Comparison of ENCODE assay signal across 1 cellular context in the genomic region with DNA sequence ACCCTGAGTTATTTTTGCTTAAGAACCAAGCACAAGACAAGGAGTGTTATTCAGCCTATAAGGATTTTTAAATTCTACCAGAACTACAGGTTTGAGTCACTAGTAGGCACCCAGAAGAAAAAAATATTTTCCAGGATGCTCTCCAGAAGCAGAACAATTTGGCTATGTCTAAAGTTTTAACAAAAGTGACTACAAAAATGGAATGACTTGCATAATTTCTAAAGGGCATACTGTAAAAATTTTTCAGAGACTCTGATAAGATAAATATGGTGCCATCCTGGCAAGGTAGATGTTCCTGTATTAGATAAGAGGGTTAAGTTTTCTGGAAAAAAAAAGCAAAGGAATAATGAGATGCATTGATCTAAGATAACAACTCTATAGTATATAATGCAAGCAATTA.
TF ChIP-seq lines count a peak whose summit lies in the region.

No MANE protein-coding gene starts in this region.

TF ChIP-seq in HepG2, 621 proteins besides CTCF, POLR2A, EP300 and RAD21 (continued from another document):
- TF ChIP-seq, protein P1, sequence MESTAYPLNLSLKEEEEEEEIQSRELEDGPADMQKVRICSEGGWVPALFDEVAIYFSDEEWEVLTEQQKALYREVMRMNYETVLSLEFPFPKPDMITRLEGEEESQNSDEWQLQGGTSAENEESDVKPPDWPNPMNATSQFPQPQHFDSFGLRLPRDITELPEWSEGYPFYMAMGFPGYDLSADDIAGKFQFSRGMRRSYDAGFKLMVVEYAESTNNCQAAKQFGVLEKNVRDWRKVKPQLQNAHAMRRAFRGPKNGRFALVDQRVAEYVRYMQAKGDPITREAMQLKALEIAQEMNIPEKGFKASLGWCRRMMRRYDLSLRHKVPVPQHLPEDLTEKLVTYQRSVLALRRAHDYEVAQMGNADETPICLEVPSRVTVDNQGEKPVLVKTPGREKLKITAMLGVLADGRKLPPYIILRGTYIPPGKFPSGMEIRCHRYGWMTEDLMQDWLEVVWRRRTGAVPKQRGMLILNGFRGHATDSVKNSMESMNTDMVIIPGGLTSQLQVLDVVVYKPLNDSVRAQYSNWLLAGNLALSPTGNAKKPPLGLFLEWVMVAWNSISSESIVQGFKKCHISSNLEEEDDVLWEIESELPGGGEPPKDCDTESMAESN (CRISPR knock-in tag; conservative IDR thresholded peaks at IDR 0.05): no peak
TF ChIP-seq in HepG2: peak in this region for 1.
